In genomic region chr11:68543594-68543993, GRCh38 we compare ENCODE assay signal across 12 cellular contexts.
DNase-seq lines count a peak whose midpoint lies in the region; ATAC-seq, FAIRE-seq and TF ChIP-seq lines count a peak whose summit lies in the region.
"Had no signal": no experiment of that assay in that cellular context is flagged by ENCODE, and none has a peak within 500 bp of the region (broad histone marks: within the 10 kb centered on the region; RNA-seq: fewer than 3 reads in every experiment).

No MANE protein-coding gene starts in this region.

- POLR2A ChIA-PET in CD8-positive, alpha-beta memory T cell (lab: Charles Lee): no interaction called here

- H3K27ac ChIP-seq in CD8-positive, alpha-beta memory T cell (ENCODE audit: low read depth, low read length): no peak overlapping the region
- peak overlapping the region; percentile 13 for H3K27ac ChIP-seq in psoas muscle
- H3K27ac ChIP-seq: BLaER1 had no signal

- H3K36me3 Mint-ChIP-seq in CD8-positive, alpha-beta memory T cell: peaks cover 10 to 93% (median 31%) of the 10 kb centered on the region in 3 donors
- peaks cover 47% of the 10 kb centered on the region for H3K36me3 Mint-ChIP-seq in endothelial cell (ENCODE audit: low read depth, unreplicated experiment)

- peak overlapping the region in 7 of 8 donors; percentile 1 to 69 (median 32) for H3K27ac Mint-ChIP-seq in CD8-positive, alpha-beta memory T cell
- H3K27ac Mint-ChIP-seq in endothelial cell (ENCODE audit: unreplicated experiment): peak overlapping the region; percentile 5
- H3K27ac Mint-ChIP-seq: activated CD4-positive, alpha-beta T cell treated with anti-CD3 and anti-CD28 coated beads, Interleukin-2, amount 10 ng/mL, durations not matched to agents 7 days and 5 days had no signal

- peaks cover 32% of the 10 kb centered on the region for H3K4me1 ChIP-seq in CD8-positive, alpha-beta memory T cell (ENCODE audit: insufficient read depth, low read length)
- peaks cover 68% of the 10 kb centered on the region for H3K4me1 ChIP-seq in psoas muscle

- H3K4me1 Mint-ChIP-seq in CD8-positive, alpha-beta memory T cell: peaks cover 65 to 94% (median 89%) of the 10 kb centered on the region in 3 donors
- peaks cover 35% of the 10 kb centered on the region for H3K4me1 Mint-ChIP-seq in endothelial cell (ENCODE audit: unreplicated experiment)

- FAIRE-seq in HTR-8/SVneo (lab: Jason Lieb, UNC): peak; percentile 33

- peak overlapping the region in 1 of 7 donors; percentile 33 for H3K4me3 Mint-ChIP-seq in CD8-positive, alpha-beta memory T cell
- H3K4me3 Mint-ChIP-seq in endothelial cell (ENCODE audit: unreplicated experiment): peak overlapping the region; percentile 13
- H3K4me3 Mint-ChIP-seq: activated CD4-positive, alpha-beta T cell treated with anti-CD3 and anti-CD28 coated beads, Interleukin-2, amount 10 ng/mL, durations not matched to agents 7 days and 5 days had no signal

- H3K27me3 ChIP-seq in CD8-positive, alpha-beta memory T cell (ENCODE audit: insufficient read depth, low read length, poor library complexity, severe bottlenecking): no peaks in the 10 kb centered on the region
- no peaks in the 10 kb centered on the region for H3K27me3 ChIP-seq in psoas muscle (ENCODE audit: insufficient read depth in 3 of 3, low read length in 2 of 3)
- H3K27me3 ChIP-seq: BLaER1 had no signal

- WGBS in psoas muscle, 3 donors: 77 to 88% (median 81%) methylated on average over 8 of the region's 8 CpGs

- TF ChIP-seq CTCF in endothelial cell (IDR thresholded peaks at IDR 0.05; ENCODE audit: unreplicated experiment) (no peak), psoas muscle (IDR thresholded peaks at IDR 0.05) (no peak)

- H3K9me3 Mint-ChIP-seq in CD8-positive, alpha-beta memory T cell: no peaks in the 10 kb centered on the region
- no peaks in the 10 kb centered on the region for H3K9me3 Mint-ChIP-seq in endothelial cell (ENCODE audit: unreplicated experiment)
- H3K9me3 Mint-ChIP-seq: activated CD4-positive, alpha-beta T cell treated with anti-CD3 and anti-CD28 coated beads, Interleukin-2, amount 10 ng/mL, durations not matched to agents 7 days and 5 days had no signal

- H3K27me3 Mint-ChIP-seq in CD8-positive, alpha-beta memory T cell: no peaks in the 10 kb centered on the region
- H3K27me3 Mint-ChIP-seq in endothelial cell (ENCODE audit: unreplicated experiment): peaks cover 7% of the 10 kb centered on the region
- H3K27me3 Mint-ChIP-seq: activated CD4-positive, alpha-beta T cell treated with anti-CD3 and anti-CD28 coated beads, Interleukin-2, amount 10 ng/mL, durations not matched to agents 7 days and 5 days had no signal

- H3K4me3 ChIP-seq in CD8-positive, alpha-beta memory T cell (ENCODE audit: low read length): no peak overlapping the region
- H3K4me3 ChIP-seq in psoas muscle: no peak overlapping the region
- H3K4me3 ChIP-seq: BLaER1 had no signal

- intact Hi-C loops in psoas muscle (cut with DNase I): no loop called here

- H3K36me3 ChIP-seq in CD8-positive, alpha-beta memory T cell (ENCODE audit: insufficient read depth, low read length): peaks cover 28% of the 10 kb centered on the region
- peaks cover 3 to 44% of the 10 kb centered on the region in 2 donors for H3K36me3 ChIP-seq in psoas muscle (ENCODE audit: insufficient read depth in 1 of 2, low read depth in 1 of 2)

- no peaks in the 10 kb centered on the region for H3K9me3 ChIP-seq in CD8-positive, alpha-beta memory T cell (ENCODE audit: low read length)
- no peaks in the 10 kb centered on the region for H3K9me3 ChIP-seq in psoas muscle
- H3K9me3 ChIP-seq: BLaER1 had no signal

- DNase-seq in CD8-positive, alpha-beta memory T cell: no peak
- DNase-seq in HTR-8/SVneo (ENCODE audit: insufficient read length, low spot score) (no peak), endothelial cell (ENCODE audit: low spot score) (no peak), psoas muscle (no peak), cerebellar nuclear complex (lab: John Stamatoyannopoulos, UW) (no peak), hippocampal formation (lab: John Stamatoyannopoulos, UW) (no peak), 8988T (no peak)
- DNase-seq: activated CD4-positive, alpha-beta T cell treated with anti-CD3 and anti-CD28 coated beads, Interleukin-2, amount 10 ng/mL, durations not matched to agents 7 days and 5 days; hypothalamus; SHP77; T1000 had no signal

- ATAC-seq in psoas muscle: no peak

- CTCF ChIA-PET in CD8-positive, alpha-beta memory T cell (lab: Charles Lee): no interaction called here
